ENCODE assay signal across 8 cellular contexts in genomic region chr3:81816473-81817260, GRCh38. TPM values are rescaled to one million over a fixed set of nuclear protein-coding genes. Genes with fewer than 3 reads are reported as not detected.
A peak's percentile ranks its signal among the peaks of the same experiment; 100 is the strongest.
DNase-seq lines count a peak whose midpoint lies in the region; ATAC-seq lines count a peak whose summit lies in the region.

No MANE protein-coding gene starts in this region.

- no peaks in the 10 kb centered on the region for H3K36me3 Mint-ChIP-seq in activated naive CD8-positive, alpha-beta T cell treated with anti-CD3 and anti-CD28 coated beads for 36 hours

- H3K27me3 Mint-ChIP-seq in activated naive CD8-positive, alpha-beta T cell treated with anti-CD3 and anti-CD28 coated beads for 36 hours = peaks cover 3% of the 10 kb centered on the region

- H3K27ac Mint-ChIP-seq in activated naive CD8-positive, alpha-beta T cell treated with anti-CD3 and anti-CD28 coated beads for 36 hours = peak overlapping the region; percentile 58

- DNase-seq in GM19238 (ENCODE audit: insufficient read length, low spot score) (peak; percentile 32), retina (peak; percentile 22), COLO668 (lab: John Stamatoyannopoulos, UW; ENCODE audit: unreplicated experiment) (no peak), UCSD-AML1 (lab: John Stamatoyannopoulos, UW; ENCODE audit: unreplicated experiment) (no peak)
- DNase-seq in activated naive CD8-positive, alpha-beta T cell treated with anti-CD3 and anti-CD28 coated beads for 36 hours = peak; percentile 26
- no peak for DNase-seq in stimulated activated naive CD4-positive, alpha-beta T cell (lab: John Stamatoyannopoulos, UW)
- no peak for DNase-seq in stimulated activated CD4-positive, alpha-beta T cell treated with anti-CD3 and anti-CD28 coated beads, Interleukin-4, amount 100 ng/mL, for 24 hours

- peak overlapping the region; percentile 8 for H3K4me3 Mint-ChIP-seq in activated naive CD8-positive, alpha-beta T cell treated with anti-CD3 and anti-CD28 coated beads for 36 hours

- peaks cover 12% of the 10 kb centered on the region for H3K4me1 Mint-ChIP-seq in activated naive CD8-positive, alpha-beta T cell treated with anti-CD3 and anti-CD28 coated beads for 36 hours

- peaks cover 6% of the 10 kb centered on the region for H3K9me3 Mint-ChIP-seq in activated naive CD8-positive, alpha-beta T cell treated with anti-CD3 and anti-CD28 coated beads for 36 hours

- peak; percentile 99 for ATAC-seq in HG02870 (IDR thresholded peaks at IDR 0.05; ENCODE audit: unreplicated experiment)

RNA-seq across cellular contexts. Expression of gene GBE1, which starts 55.2 kb away (rescaled TPM):
- total RNA-seq in activated naive CD8-positive, alpha-beta T cell treated with anti-CD3 and anti-CD28 coated beads for 36 hours = 10 to 100 TPM; 69.2 to 70.4 TPM

Comparison
In these comparisons a context has a peak if more than half of its experiments do, and no peak if none do; other contexts are left out.
1. DNase-seq: peak in GM19238 (single experiment), activated naive CD8-positive, alpha-beta T cell treated with anti-CD3 and anti-CD28 coated beads for 36 hours (single experiment) and retina (single experiment); none in COLO668 (single experiment), UCSD-AML1 (single experiment), stimulated activated naive CD4-positive, alpha-beta T cell (0 of 6) and stimulated activated CD4-positive, alpha-beta T cell treated with anti-CD3 and anti-CD28 coated beads, Interleukin-4, amount 100 ng/mL, for 24 hours (single experiment).